26 cellular contexts compared by ENCODE assay signal in genomic region chr4:128955751-128956150, GRCh38.
"Had no signal": no experiment of that assay in that cellular context is flagged by ENCODE, and none has a peak within 500 bp of the region (broad histone marks: within the 10 kb centered on the region; RNA-seq: fewer than 3 reads in every experiment).

No MANE protein-coding gene starts in this region.

- H3K27me3 ChIP-seq: ascending aorta, body of pancreas had no signal

- H3K27ac Mint-ChIP-seq: activated CD8-positive, alpha-beta memory T cell treated with anti-CD3 and anti-CD28 coated beads, Interleukin-2, amount 10 ng/mL, durations not matched to agents 7 days and 5 days; activated naive CD4-positive, alpha-beta T cell treated with anti-CD3 and anti-CD28 coated beads, Interleukin-2, amount 50 U/mL, for 72 hours; activated naive CD8-positive, alpha-beta T cell treated with anti-CD3 and anti-CD28 coated beads, Interleukin-2, amount 50 U/mL, for 24 hours; activated T-cell treated with anti-CD3 and anti-CD28 coated beads, Interleukin-2, amount 50 U/mL, for 24 hours; IgD-negative memory B cell; T-helper 1 cell treated with Interleukin-12 subunit alpha and Interleukin-12 subunit beta and Interleukin-4 antibody, amounts not matched to agents 30 μg/mL and 1 μg/mL, for 36 hours had no signal

- H3K9me3 Mint-ChIP-seq: activated naive CD4-positive, alpha-beta T cell treated with anti-CD3 and anti-CD28 coated beads, Interleukin-2, amount 50 U/mL, for 72 hours; activated naive CD8-positive, alpha-beta T cell treated with anti-CD3 and anti-CD28 coated beads, Interleukin-2, amount 50 U/mL, for 24 hours; activated T-cell treated with anti-CD3 and anti-CD28 coated beads, Interleukin-2, amount 50 U/mL, for 24 hours; central memory CD8-positive, alpha-beta T cell; IgD-negative memory B cell; T-helper 1 cell treated with Interleukin-12 subunit alpha and Interleukin-12 subunit beta and Interleukin-4 antibody, amounts not matched to agents 30 μg/mL and 1 μg/mL, for 36 hours had no signal

- H3K36me3 Mint-ChIP-seq: activated naive CD4-positive, alpha-beta T cell treated with anti-CD3 and anti-CD28 coated beads, Interleukin-2, amount 50 U/mL, for 72 hours had no signal

- H3K27me3 Mint-ChIP-seq: activated CD8-positive, alpha-beta memory T cell treated with anti-CD3 and anti-CD28 coated beads, Interleukin-2, amount 10 ng/mL, durations not matched to agents 7 days and 5 days; activated naive CD8-positive, alpha-beta T cell treated with anti-CD3 and anti-CD28 coated beads, Interleukin-2, amount 50 U/mL, for 24 hours; activated T-cell treated with anti-CD3 and anti-CD28 coated beads, Interleukin-2, amount 50 U/mL, for 24 hours; central memory CD8-positive, alpha-beta T cell; IgD-negative memory B cell had no signal

- H3K36me3 ChIP-seq: ascending aorta had no signal

- H3K4me3 ChIP-seq: ascending aorta, body of pancreas had no signal

- DNase-seq: activated CD4-positive, alpha-beta T cell treated with anti-CD3 and anti-CD28 coated beads for 48 hours; activated CD4-positive, alpha-beta T cell treated with anti-CD3 and anti-CD28 coated beads, Interleukin-2, amount 50 U/mL, for 4 hours; activated CD4-positive, CD25-positive, alpha-beta regulatory T cell treated with anti-CD3 and anti-CD28 coated beads, Interleukin-2, amount 50 U/mL, for 72 hours; activated CD8-positive, alpha-beta memory T cell treated with anti-CD3 and anti-CD28 coated beads, Interleukin-2, amount 10 ng/mL, durations not matched to agents 7 days and 5 days; activated effector memory CD4-positive, alpha-beta T cell treated with anti-CD3 and anti-CD28 coated beads, Interleukin-2, amount 50 U/mL, for 16 hours; activated naive CD4-positive, alpha-beta T cell treated with Interleukin-2 at 50 U/mL for 16 hours; activated naive CD8-positive, alpha-beta T cell treated with anti-CD3 and anti-CD28 coated beads, Interleukin-2, amount 50 U/mL, for 24 hours; activated T-cell treated with anti-CD3 and anti-CD28 coated beads, Interleukin-2, amount 50 U/mL, for 24 hours; amniotic stem cell; body of pancreas; KG1; NCI-H1048; NCI-H1417; NCI-H2029 treated with DMSO at 0.1 percent for 48 hours; NCI-H446; NCI-H524 treated with DMSO at 0.1 percent for 48 hours; NK-92 treated with Interleukin-12 subunit alpha and Interleukin-12 subunit beta, amount 100 ng/mL, for 24 hours; OCI-M1; RPMI8226 had no signal

- H3K4me1 ChIP-seq: ascending aorta, body of pancreas had no signal

- H3K27ac ChIP-seq: ascending aorta, body of pancreas had no signal

- ATAC-seq: activated CD8-positive, alpha-beta memory T cell treated with anti-CD3 and anti-CD28 coated beads, Interleukin-2, amount 10 ng/mL, durations not matched to agents 7 days and 5 days; activated naive CD4-positive, alpha-beta T cell treated with anti-CD3 and anti-CD28 coated beads, Interleukin-2, amount 50 U/mL, for 72 hours; activated naive CD8-positive, alpha-beta T cell treated with anti-CD3 and anti-CD28 coated beads, Interleukin-2, amount 50 U/mL, for 24 hours; body of pancreas; Panc1; Right ventricle myocardium inferior had no signal

- H3K4me1 Mint-ChIP-seq: activated CD8-positive, alpha-beta memory T cell treated with anti-CD3 and anti-CD28 coated beads, Interleukin-2, amount 10 ng/mL, durations not matched to agents 7 days and 5 days; central memory CD8-positive, alpha-beta T cell had no signal

- H3K4me3 Mint-ChIP-seq: activated CD8-positive, alpha-beta memory T cell treated with anti-CD3 and anti-CD28 coated beads, Interleukin-2, amount 10 ng/mL, durations not matched to agents 7 days and 5 days; activated naive CD8-positive, alpha-beta T cell treated with anti-CD3 and anti-CD28 coated beads, Interleukin-2, amount 50 U/mL, for 24 hours; activated T-cell treated with anti-CD3 and anti-CD28 coated beads, Interleukin-2, amount 50 U/mL, for 24 hours; central memory CD8-positive, alpha-beta T cell; IgD-negative memory B cell; T-helper 1 cell treated with Interleukin-12 subunit alpha and Interleukin-12 subunit beta and Interleukin-4 antibody, amounts not matched to agents 30 μg/mL and 1 μg/mL, for 36 hours had no signal
